In the genomic region with DNA sequence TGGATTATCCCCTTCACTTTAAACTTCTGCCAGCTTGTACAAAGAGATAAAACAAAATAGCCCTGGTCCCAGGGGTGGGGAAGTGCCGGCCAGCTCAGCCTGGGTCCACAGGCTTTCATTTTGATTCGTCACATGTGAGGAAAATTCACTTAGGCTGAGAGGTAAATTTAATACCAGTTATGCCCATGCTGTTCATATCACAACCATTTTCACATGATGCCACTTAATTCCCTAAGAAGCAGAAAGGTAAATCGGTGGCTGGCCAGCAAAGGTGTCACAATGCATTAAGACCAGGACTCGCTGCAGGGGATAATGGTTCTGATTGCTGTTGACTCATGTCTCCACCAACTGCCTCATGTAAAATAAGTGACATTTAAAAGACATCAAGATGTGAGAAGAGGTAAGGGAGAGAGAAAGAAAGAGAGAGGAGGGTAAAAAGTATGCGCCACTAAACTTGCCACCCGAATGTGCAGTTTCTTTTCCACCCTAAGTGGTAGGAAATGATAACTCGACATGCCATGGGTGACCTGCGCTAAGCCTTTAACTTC, we compare ENCODE assay signal across 1 cellular context.
TF ChIP-seq lines count a peak whose summit lies in the region.

No MANE protein-coding gene starts in this region.

TF ChIP-seq in GM23338, 12 proteins besides CTCF, POLR2A, EP300 and RAD21 (continued from another document):
- TF ChIP-seq ZNF331 (CRISPR knock-in tag; IDR thresholded peaks at IDR 0.05; ENCODE audit: low read depth) = no peak
